8 cellular contexts compared by ENCODE assay signal in the genomic region with DNA sequence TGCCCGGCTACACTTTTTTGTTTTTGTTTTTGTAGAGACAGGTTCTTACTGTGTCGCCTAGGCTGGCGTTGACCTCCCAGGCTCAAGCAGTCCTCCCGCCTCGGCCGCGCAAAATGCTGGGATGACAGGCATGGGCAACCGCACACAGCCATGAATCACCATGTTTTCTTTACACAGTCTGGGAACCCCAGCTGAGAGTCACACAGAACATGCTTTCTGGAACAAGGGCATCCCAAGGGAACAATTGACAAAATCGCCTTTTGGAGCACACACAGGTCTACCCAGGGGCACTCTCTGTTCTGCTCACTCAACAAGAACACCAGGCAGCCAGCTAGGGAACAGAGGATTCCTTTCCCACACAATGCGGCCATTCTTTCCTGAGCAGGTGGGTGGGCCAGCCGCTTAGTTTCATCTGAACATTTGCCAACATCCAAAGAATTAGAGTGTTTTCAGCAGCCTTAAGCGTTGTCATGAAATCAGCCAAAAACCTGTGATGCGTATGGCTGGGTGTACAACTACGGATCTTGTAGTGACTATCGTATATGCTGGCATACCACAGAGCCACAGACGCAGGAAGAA. TPM values are rescaled to one million over a fixed set of nuclear protein-coding genes. Genes with fewer than 3 reads are reported as not detected.
DNase-seq lines count a peak whose midpoint lies in the region; ATAC-seq and TF ChIP-seq lines count a peak whose summit lies in the region.

No MANE protein-coding gene starts in this region.

- no peaks in the 10 kb centered on the region for H3K27me3 ChIP-seq in testis

- no peak overlapping the region for H3K4me3 ChIP-seq in testis

- H3K4me1 Mint-ChIP-seq in activated T-helper 17 cell treated with anti-CD3 and anti-CD28 coated beads, Interleukin-2, amount 50 U/mL, for 72 hours, result peaks cover 21% of the 10 kb centered on the region

- no peaks in the 10 kb centered on the region for H3K9me3 ChIP-seq in testis

- H3K36me3 ChIP-seq in testis (ENCODE audit: low read depth, missing control alignments), result no peaks in the 10 kb centered on the region

- peak overlapping the region; percentile 48 for H3K27ac Mint-ChIP-seq in activated T-helper 17 cell treated with anti-CD3 and anti-CD28 coated beads, Interleukin-2, amount 50 U/mL, for 72 hours

- no peaks in the 10 kb centered on the region for H3K9me3 Mint-ChIP-seq in activated T-helper 17 cell treated with anti-CD3 and anti-CD28 coated beads, Interleukin-2, amount 50 U/mL, for 72 hours

- H3K27me3 Mint-ChIP-seq in activated T-helper 17 cell treated with anti-CD3 and anti-CD28 coated beads, Interleukin-2, amount 50 U/mL, for 72 hours, result no peaks in the 10 kb centered on the region

- intact Hi-C loops in testis (cut with DNase I; ENCODE audit: low total_unique reads), result no loop called here

- WGBS in testis, 2 donors, result 17 to 20% methylated on average over 13 to 16 of the region's 16 CpGs

- no peak for TF ChIP-seq POLR2A in testis (IDR thresholded peaks at IDR 0.05)

- H3K27ac ChIP-seq in testis, result peak overlapping the region; percentile 72 to 78

- no peak for ATAC-seq in activated T-helper 17 cell treated with anti-CD3 and anti-CD28 coated beads, Interleukin-2, amount 50 U/mL, for 72 hours (replicated peaks)
- ATAC-seq in GM19397 (IDR thresholded peaks at IDR 0.05; ENCODE audit: unreplicated experiment) (no peak), GM18907 (IDR thresholded peaks at IDR 0.05; ENCODE audit: unreplicated experiment) (no peak), HG03378 (IDR thresholded peaks at IDR 0.05; ENCODE audit: unreplicated experiment) (no peak)

- peaks cover 3% of the 10 kb centered on the region for H3K4me1 ChIP-seq in testis

- no peak for TF ChIP-seq CTCF in testis (IDR thresholded peaks at IDR 0.05)

- no peak overlapping the region for H3K4me3 Mint-ChIP-seq in activated T-helper 17 cell treated with anti-CD3 and anti-CD28 coated beads, Interleukin-2, amount 50 U/mL, for 72 hours

- DNase-seq in NCI-H2227 (lab: John Stamatoyannopoulos, UW; ENCODE audit: unreplicated experiment), result peak; percentile 6
- DNase-seq in NCI-H2227 treated with DMSO at 0.1 percent for 48 hours (lab: John Stamatoyannopoulos, UW), result no peak
- DNase-seq in hippocampal formation (lab: John Stamatoyannopoulos, UW), result peak; percentile 22 to 38
- DNase-seq in testis, result peak; percentile 62

- peaks cover 19% of the 10 kb centered on the region for H3K36me3 Mint-ChIP-seq in activated T-helper 17 cell treated with anti-CD3 and anti-CD28 coated beads, Interleukin-2, amount 50 U/mL, for 72 hours (ENCODE audit: low read depth)

RNA-seq across cellular contexts. Expression of a gene that starts 15.7 kb away (rescaled TPM):
- 10 to 100 TPM; 64.8 to 69.8 TPM for total RNA-seq in activated T-helper 17 cell treated with anti-CD3 and anti-CD28 coated beads, Interleukin-2, amount 50 U/mL, for 72 hours
- 10 to 100 TPM; 39.9 to 40.1 TPM for total RNA-seq in testis
- polyA plus RNA-seq in testis (ENCODE audit: insufficient read depth, low read depth, low replicate concordance), result 19.2 TPM
